ENCODE assay signal across 20 cellular contexts in the genomic region with DNA sequence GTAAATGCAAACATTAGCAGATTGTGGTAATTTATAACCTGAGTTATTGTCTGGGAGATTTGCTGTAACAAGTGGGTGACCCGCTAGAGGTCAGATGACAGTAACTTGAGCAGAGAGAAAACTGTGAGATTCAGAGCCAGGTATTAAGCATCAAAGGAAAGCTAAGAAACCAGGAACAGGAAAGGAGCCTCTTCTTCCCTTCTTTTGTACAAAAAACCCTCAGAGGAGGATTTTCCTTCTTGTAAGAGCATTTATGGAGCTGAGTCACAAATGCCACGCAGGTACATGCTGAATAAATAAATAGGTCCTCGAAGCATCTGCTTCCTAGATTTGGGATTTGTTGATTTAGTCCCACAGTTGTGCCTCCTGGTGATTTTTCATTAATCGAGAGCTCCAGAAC.
A peak's percentile ranks its signal among the peaks of the same experiment; 100 is the strongest.
DNase-seq lines count a peak whose midpoint lies in the region; ATAC-seq lines count a peak whose summit lies in the region.
"Had no signal": no experiment of that assay in that cellular context is flagged by ENCODE, and none has a peak within 500 bp of the region (broad histone marks: within the 10 kb centered on the region; RNA-seq: fewer than 3 reads in every experiment).

No MANE protein-coding gene starts in this region.

- DNase-seq in Caki2 (ENCODE audit: low read depth) = peak; percentile 25
- DNase-seq in HT-29 (ENCODE audit: low spot score) = peak; percentile 9
- DNase-seq in NCI-H2227 (lab: John Stamatoyannopoulos, UW; ENCODE audit: unreplicated experiment) = peak; percentile 15
- peak; percentile 2 for DNase-seq in ecto neural progenitor cell (ENCODE audit: low spot score)
- no peak for DNase-seq in stimulated activated naive CD8-positive, alpha-beta T cell treated with anti-CD3 and anti-CD28 coated beads, Interleukin-15, amount 100 ng/mL, for 72 hours
- DNase-seq in hypothalamus (lab: John Stamatoyannopoulos, UW) = no peak
- DNase-seq in right cardiac atrium = no peak
- DNase-seq: activated CD8-positive, alpha-beta memory T cell treated with anti-CD3 and anti-CD28 coated beads, Interleukin-2, amount 50 U/mL, for 48 hours; C1 segment of cervical spinal cord; effector memory CD8-positive, alpha-beta T cell; foreskin keratinocyte; lower lobe of right lung; naive thymus-derived CD8-positive, alpha-beta T cell; retina; stimulated activated CD4-positive, alpha-beta T cell treated with anti-CD3 and anti-CD28 coated beads, Interleukin-2, amount 100 ng/mL, for 24 hours had no signal

- no peaks in the 10 kb centered on the region for H3K27me3 ChIP-seq in right cardiac atrium (ENCODE audit: control insufficient read depth, insufficient read depth)
- H3K27me3 ChIP-seq: cardiac muscle cell had no signal

- H3K27ac Mint-ChIP-seq in stimulated activated naive CD8-positive, alpha-beta T cell treated with anti-CD3 and anti-CD28 coated beads, Interleukin-15, amount 100 ng/mL, for 72 hours = no peak overlapping the region
- H3K27ac Mint-ChIP-seq: activated naive CD4-positive, alpha-beta T cell treated with anti-CD3 and anti-CD28 coated beads, Interleukin-2, amount 50 U/mL, for 24 hours; effector memory CD8-positive, alpha-beta T cell; naive thymus-derived CD8-positive, alpha-beta T cell had no signal

- intact Hi-C loops in right cardiac atrium (cut with DNase I) = no loop called here

- H3K4me3 ChIP-seq in right cardiac atrium (ENCODE audit: low read length) = no peak overlapping the region
- H3K4me3 ChIP-seq: cardiac muscle cell, lower lobe of right lung, thoracic aorta had no signal

- no peaks in the 10 kb centered on the region for H3K4me1 Mint-ChIP-seq in stimulated activated naive CD8-positive, alpha-beta T cell treated with anti-CD3 and anti-CD28 coated beads, Interleukin-15, amount 100 ng/mL, for 72 hours
- H3K4me1 Mint-ChIP-seq: activated naive CD4-positive, alpha-beta T cell treated with anti-CD3 and anti-CD28 coated beads, Interleukin-2, amount 50 U/mL, for 24 hours; naive thymus-derived CD8-positive, alpha-beta T cell had no signal

- no peaks in the 10 kb centered on the region for H3K4me1 ChIP-seq in right cardiac atrium (ENCODE audit: control insufficient read depth, insufficient read depth, low read length)
- H3K4me1 ChIP-seq: foreskin keratinocyte, lower lobe of right lung had no signal

- ATAC-seq in stimulated activated naive CD8-positive, alpha-beta T cell treated with anti-CD3 and anti-CD28 coated beads, Interleukin-15, amount 100 ng/mL, for 72 hours = no peak
- no peak for ATAC-seq in GM18870 (IDR thresholded peaks at IDR 0.05; ENCODE audit: unreplicated experiment)
- ATAC-seq in right cardiac atrium = no peak
- ATAC-seq: activated CD4-positive, CD25-positive, alpha-beta regulatory T cell treated with anti-CD3 and anti-CD28 coated beads, Interleukin-2, amount 50 U/mL, for 24 hours; effector memory CD8-positive, alpha-beta T cell; foreskin keratinocyte; lower lobe of right lung; naive thymus-derived CD8-positive, alpha-beta T cell had no signal

- peaks cover 15% of the 10 kb centered on the region for H3K27me3 Mint-ChIP-seq in stimulated activated naive CD8-positive, alpha-beta T cell treated with anti-CD3 and anti-CD28 coated beads, Interleukin-15, amount 100 ng/mL, for 72 hours

- H3K4me3 Mint-ChIP-seq in stimulated activated naive CD8-positive, alpha-beta T cell treated with anti-CD3 and anti-CD28 coated beads, Interleukin-15, amount 100 ng/mL, for 72 hours = no peak overlapping the region
- H3K4me3 Mint-ChIP-seq: activated naive CD4-positive, alpha-beta T cell treated with anti-CD3 and anti-CD28 coated beads, Interleukin-2, amount 50 U/mL, for 24 hours; effector memory CD8-positive, alpha-beta T cell; naive thymus-derived CD8-positive, alpha-beta T cell had no signal

- in situ Hi-C loops in Caki2 (cut with HindIII; ENCODE audit: low pct_unique_long_range_greater_than_20kb, low sequenced_read_pairs) = no loop called here

- H3K9me3 ChIP-seq in right cardiac atrium (ENCODE audit: control insufficient read depth, low read length) = no peaks in the 10 kb centered on the region
- H3K9me3 ChIP-seq: lower lobe of right lung, thoracic aorta had no signal

- H3K27ac ChIP-seq in right cardiac atrium (ENCODE audit: low read length) = no peak overlapping the region
- H3K27ac ChIP-seq: cardiac muscle cell, foreskin keratinocyte, lower lobe of right lung, thoracic aorta had no signal

- no peaks in the 10 kb centered on the region for H3K9me3 Mint-ChIP-seq in stimulated activated naive CD8-positive, alpha-beta T cell treated with anti-CD3 and anti-CD28 coated beads, Interleukin-15, amount 100 ng/mL, for 72 hours
- H3K9me3 Mint-ChIP-seq: activated naive CD4-positive, alpha-beta T cell treated with anti-CD3 and anti-CD28 coated beads, Interleukin-2, amount 50 U/mL, for 24 hours; effector memory CD8-positive, alpha-beta T cell; naive thymus-derived CD8-positive, alpha-beta T cell had no signal

- 84% methylated on average over 4 of the region's 4 CpGs for WGBS in right cardiac atrium

Comparison
In these comparisons a context has a peak if more than half of its experiments do, and no peak if none do; other contexts are left out.
1. DNase-seq: peak in Caki2 (single experiment), HT-29 (single experiment), NCI-H2227 (single experiment) and ecto neural progenitor cell (single experiment); none in stimulated activated naive CD8-positive, alpha-beta T cell treated with anti-CD3 and anti-CD28 coated beads, Interleukin-15, amount 100 ng/mL, for 72 hours (0 of 2), hypothalamus (0 of 51) and right cardiac atrium (0 of 3).